In genomic region chr16:58459344-58460218, GRCh38 we compare ENCODE assay signal across 9 cellular contexts. TPM values are rescaled to one million over a fixed set of nuclear protein-coding genes. Genes with fewer than 3 reads are reported as not detected.
DNase-seq lines count a peak whose midpoint lies in the region; ATAC-seq and TF ChIP-seq lines count a peak whose summit lies in the region.
"Had no signal": no experiment of that assay in that cellular context is flagged by ENCODE, and none has a peak within 500 bp of the region (broad histone marks: within the 10 kb centered on the region; RNA-seq: fewer than 3 reads in every experiment).

No MANE protein-coding gene starts in this region.

- H3K27ac Mint-ChIP-seq in activated T-helper 17 cell treated with anti-CD3 and anti-CD28 coated beads, Interleukin-2, amount 50 U/mL, for 72 hours: peak overlapping the region; percentile 68
- H3K27ac Mint-ChIP-seq: activated naive CD8-positive, alpha-beta T cell treated with anti-CD3 and anti-CD28 coated beads, Interleukin-2, amount 10 ng/mL, durations not matched to agents 7 days and 5 days had no signal

- no peaks in the 10 kb centered on the region for H3K79me2 ChIP-seq in ACC112 (ENCODE audit: control insufficient read depth, insufficient read depth, low read length, unreplicated experiment)

- TF ChIP-seq CTCF in suprapubic skin (IDR thresholded peaks at IDR 0.05): no peak
- TF ChIP-seq CTCF in tibial nerve (IDR thresholded peaks at IDR 0.05): no peak

- ATAC-seq in HG02759 (IDR thresholded peaks at IDR 0.05; ENCODE audit: unreplicated experiment): peak; percentile 50
- peak; percentile 94 for ATAC-seq in activated T-helper 17 cell treated with anti-CD3 and anti-CD28 coated beads, Interleukin-2, amount 50 U/mL, for 72 hours (replicated peaks)

- H3K4me3 ChIP-seq in ACC112 (ENCODE audit: low read depth, low read length) (no peak overlapping the region), suprapubic skin (no peak overlapping the region), tibial nerve (no peak overlapping the region)

- H2AFZ ChIP-seq in ACC112 (ENCODE audit: low read length, unreplicated experiment): no peak overlapping the region

- 85% methylated on average over 9 of the region's 9 CpGs for WGBS in suprapubic skin
- WGBS in tibial nerve, 2 donors: 80 to 90% methylated on average over 9 of the region's 9 CpGs

- H3K36me3 Mint-ChIP-seq in activated T-helper 17 cell treated with anti-CD3 and anti-CD28 coated beads, Interleukin-2, amount 50 U/mL, for 72 hours (ENCODE audit: low read depth): peaks cover under 1% of the 10 kb centered on the region
- H3K36me3 Mint-ChIP-seq: activated naive CD8-positive, alpha-beta T cell treated with anti-CD3 and anti-CD28 coated beads, Interleukin-2, amount 10 ng/mL, durations not matched to agents 7 days and 5 days had no signal

- H3K9me3 ChIP-seq in suprapubic skin: no peaks in the 10 kb centered on the region
- no peaks in the 10 kb centered on the region for H3K9me3 ChIP-seq in tibial nerve

- TF ChIP-seq POLR2A in suprapubic skin (IDR thresholded peaks at IDR 0.05): no peak
- no peak for TF ChIP-seq POLR2A in tibial nerve (IDR thresholded peaks at IDR 0.05)

- H3K4me1 ChIP-seq in ACC112 (ENCODE audit: control insufficient read depth, insufficient read depth, low read length, unreplicated experiment) (peaks cover 35% of the 10 kb centered on the region), suprapubic skin (peaks cover 15% of the 10 kb centered on the region), tibial nerve (peaks cover 0 to 17% (median 6%) of the 10 kb centered on the region in 4 donors)

- H3K27me3 ChIP-seq in ACC112 (ENCODE audit: insufficient read depth, low read length) (peaks cover 24% of the 10 kb centered on the region), suprapubic skin (peaks cover 20% of the 10 kb centered on the region), tibial nerve (peaks cover 0 to 32% of the 10 kb centered on the region in 2 donors)

- no peaks in the 10 kb centered on the region for H3K9me3 Mint-ChIP-seq in activated T-helper 17 cell treated with anti-CD3 and anti-CD28 coated beads, Interleukin-2, amount 50 U/mL, for 72 hours
- H3K9me3 Mint-ChIP-seq: activated naive CD8-positive, alpha-beta T cell treated with anti-CD3 and anti-CD28 coated beads, Interleukin-2, amount 10 ng/mL, durations not matched to agents 7 days and 5 days had no signal

- H3K36me3 ChIP-seq in ACC112 (ENCODE audit: insufficient read depth, low read length): no peaks in the 10 kb centered on the region
- no peaks in the 10 kb centered on the region for H3K36me3 ChIP-seq in suprapubic skin
- no peaks in the 10 kb centered on the region for H3K36me3 ChIP-seq in tibial nerve

- H3K4me1 Mint-ChIP-seq in activated T-helper 17 cell treated with anti-CD3 and anti-CD28 coated beads, Interleukin-2, amount 50 U/mL, for 72 hours: peaks cover 6% of the 10 kb centered on the region
- H3K4me1 Mint-ChIP-seq: activated naive CD8-positive, alpha-beta T cell treated with anti-CD3 and anti-CD28 coated beads, Interleukin-2, amount 10 ng/mL, durations not matched to agents 7 days and 5 days had no signal

- TF ChIP-seq EP300 in suprapubic skin (IDR thresholded peaks at IDR 0.05) (no peak), tibial nerve (IDR thresholded peaks at IDR 0.05) (no peak)

- peak; percentile 93 for DNase-seq in kidney tubule cell (ENCODE audit: low spot score)
- DNase-seq in suprapubic skin (ENCODE audit: low spot score in 2 of 2): no peak
- DNase-seq in NCI-H2107 (lab: John Stamatoyannopoulos, UW): no peak
- DNase-seq in globus pallidus (ENCODE audit: low spot score): no peak
- no peak for DNase-seq in tibial nerve (ENCODE audit: low spot score in 2 of 2)
- DNase-seq: activated naive CD8-positive, alpha-beta T cell treated with anti-CD3 and anti-CD28 coated beads, Interleukin-2, amount 10 ng/mL, durations not matched to agents 7 days and 5 days had no signal

- H3K27me3 Mint-ChIP-seq in activated T-helper 17 cell treated with anti-CD3 and anti-CD28 coated beads, Interleukin-2, amount 50 U/mL, for 72 hours: peaks cover 12% of the 10 kb centered on the region

- H3K27ac ChIP-seq in ACC112 (ENCODE audit: low read depth, low read length): peak overlapping the region; percentile 26; the same call in 1 of the 2 replicates
- H3K27ac ChIP-seq in suprapubic skin: no peak overlapping the region
- H3K27ac ChIP-seq in tibial nerve: no peak overlapping the region

- H3K4me3 Mint-ChIP-seq in activated T-helper 17 cell treated with anti-CD3 and anti-CD28 coated beads, Interleukin-2, amount 50 U/mL, for 72 hours: no peak overlapping the region
- H3K4me3 Mint-ChIP-seq: activated naive CD8-positive, alpha-beta T cell treated with anti-CD3 and anti-CD28 coated beads, Interleukin-2, amount 10 ng/mL, durations not matched to agents 7 days and 5 days had no signal

RNA-seq across cellular contexts. Expression of gene NDRG4, which starts 40.4 kb away (rescaled TPM):
- 1 to 10 TPM in 1 of 2 donors, under 1 TPM in 1; 0.95 to 7.2 TPM for total RNA-seq in activated T-helper 17 cell treated with anti-CD3 and anti-CD28 coated beads, Interleukin-2, amount 50 U/mL, for 72 hours
- total RNA-seq in suprapubic skin (10 to 100 TPM; 42.5 to 70.3 (median 50.7) TPM), tibial nerve (10 to 100 TPM in 1 of 4 donors, 1 to 10 TPM in 3; 3.9 to 12.6 (median 5.9) TPM)

RNA-seq across cellular contexts. Expression of gene SETD6, which starts 55.7 kb away (rescaled TPM):
- total RNA-seq in activated T-helper 17 cell treated with anti-CD3 and anti-CD28 coated beads, Interleukin-2, amount 50 U/mL, for 72 hours: 10 to 100 TPM in 1 of 2 donors, 1 to 10 TPM in 1; 8.9 to 16.2 TPM
- total RNA-seq in suprapubic skin (10 to 100 TPM; 42.6 to 71.8 (median 51.7) TPM), tibial nerve (10 to 100 TPM; 41.0 to 82.5 (median 45.2) TPM)
